In the genomic region with DNA sequence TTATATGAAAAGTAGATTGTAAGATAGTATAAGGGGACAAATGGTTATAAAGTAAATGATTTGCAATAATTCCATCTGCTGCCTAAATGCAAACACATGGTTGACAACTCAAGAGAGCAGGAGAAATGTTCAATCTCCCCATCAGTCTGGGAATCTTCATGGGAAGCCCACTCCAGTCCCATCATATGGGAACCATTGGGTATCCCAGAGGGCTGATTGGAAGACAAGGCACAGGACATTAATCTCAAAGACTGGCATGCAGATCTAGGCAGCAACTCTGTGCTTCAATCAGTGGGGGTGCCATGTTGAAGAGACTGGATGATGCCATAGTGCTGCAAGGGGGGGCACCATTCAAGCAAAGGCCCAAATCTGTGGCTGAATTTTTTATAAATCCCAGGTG, we compare ENCODE assay signal across 35 cellular contexts.
"Had no signal": no experiment of that assay in that cellular context is flagged by ENCODE, and none has a peak within 500 bp of the region (broad histone marks: within the 10 kb centered on the region; RNA-seq: fewer than 3 reads in every experiment).

No MANE protein-coding gene starts in this region.

- H3K4me3 ChIP-seq: MG63 had no signal

- H3K36me3 ChIP-seq: MG63 had no signal

- H3K9ac ChIP-seq: KMS-11 had no signal

- H3K4me2 ChIP-seq: KMS-11 had no signal

- DNase-seq: Karpas-422, Kasumi-1, MG63, MM.1S, MV-4-11, NCI-H1048, NCI-H1092, NCI-H1092 treated with DMSO at 0.1 percent for 48 hours, NCI-H1105, NCI-H1105 treated with DMSO at 0.1 percent for 48 hours, NCI-H1417, NCI-H1417 treated with DMSO at 0.1 percent for 48 hours, NCI-H1436, NCI-H1436 treated with DMSO at 0.1 percent for 48 hours, NCI-H146, NCI-H1694, NCI-H1694 treated with DMSO at 0.1 percent for 48 hours, NCI-H187, NCI-H187 treated with DMSO at 0.1 percent for 48 hours, NCI-H1930, NCI-H2029, NCI-H2029 treated with DMSO at 0.1 percent for 48 hours, NCI-H2081, NCI-H2081 treated with DMSO at 0.1 percent for 48 hours, NCI-H2107, NCI-H2171, NCI-H2171 treated with DMSO at 0.1 percent for 48 hours, NCI-H2227 treated with DMSO at 0.1 percent for 48 hours, NCI-H226, NCI-H345, NCI-H446, NCI-H446 treated with DMSO at 0.1 percent for 48 hours, NCI-H510A, NCI-H510A treated with DMSO at 0.1 percent for 48 hours had no signal

- H3K9me3 ChIP-seq: MG63 had no signal

- H3K27ac ChIP-seq: KMS-11 had no signal

- H3K27me3 ChIP-seq: MG63 had no signal
